Comparison of ENCODE assay signal across 8 cellular contexts in genomic region chr3:28575100-28575747, GRCh38.
DNase-seq lines count a peak whose midpoint lies in the region; ATAC-seq and TF ChIP-seq lines count a peak whose summit lies in the region.

No MANE protein-coding gene starts in this region.

- H3K9me3 ChIP-seq in hepatocyte (ENCODE audit: low read depth) (no peaks in the 10 kb centered on the region), Caco-2 (no peaks in the 10 kb centered on the region)

- H2AFZ ChIP-seq in GM23338 = peak overlapping the region; percentile 99
- H2AFZ ChIP-seq in hepatocyte = peak overlapping the region; percentile 88

- peaks cover 25% of the 10 kb centered on the region for H3K27me3 Mint-ChIP-seq in GM23338 (ENCODE audit: insufficient read depth, low read depth, poor library complexity)
- peaks cover 18% of the 10 kb centered on the region for H3K27me3 Mint-ChIP-seq in Caco-2 (ENCODE audit: insufficient read depth, unreplicated experiment)

- H3K9me2 ChIP-seq in GM23338 (ENCODE audit: insufficient read depth) (no peaks in the 10 kb centered on the region), hepatocyte (replicated peaks; ENCODE audit: insufficient read depth) (no peaks in the 10 kb centered on the region)

- peak overlapping the region; percentile 84 for H3K4me3 ChIP-seq in GM23338
- H3K4me3 ChIP-seq in hepatocyte = peak overlapping the region; percentile 76
- no peak overlapping the region for H3K4me3 ChIP-seq in Caco-2 (ENCODE audit: low read depth, low read length)

- no peak overlapping the region for H3K27ac ChIP-seq in GM23338 (ENCODE audit: low read depth)
- no peak overlapping the region for H3K27ac ChIP-seq in hepatocyte

- H3F3A ChIP-seq in GM23338 (replicated peaks; ENCODE audit: low read depth) = 0 out of 2 replicates have a peak, but pooled peaks cover 6% of the 10 kb centered on the region

- H3K4me1 ChIP-seq in GM23338 (ENCODE audit: insufficient read depth) = peaks cover 56% of the 10 kb centered on the region
- no peaks in the 10 kb centered on the region for H3K4me1 ChIP-seq in hepatocyte (ENCODE audit: insufficient read depth)
- H3K4me1 ChIP-seq in Caco-2 = no peaks in the 10 kb centered on the region

- H3K4me2 ChIP-seq in GM23338 = peak overlapping the region; percentile 87
- peak overlapping the region; percentile 99 for H3K4me2 ChIP-seq in hepatocyte

- DNase-seq in GM23338 (ENCODE audit: low spot score) (peak; percentile 83), hepatocyte (ENCODE audit: low spot score) (peak; percentile 37), sciatic nerve (ENCODE audit: low spot score) (no peak), Caco-2 (no peak), GM20000 (ENCODE audit: low spot score) (no peak)

- H3K79me2 ChIP-seq in GM23338 (replicated peaks; ENCODE audit: insufficient read depth) = peaks cover 15% of the 10 kb centered on the region
- H3K79me2 ChIP-seq in hepatocyte = no peaks in the 10 kb centered on the region

- POLR2A ChIA-PET in Caco-2 (lab: Charles Lee) = no interaction called here

- H3K27ac Mint-ChIP-seq in GM23338 (no peak overlapping the region), Caco-2 (ENCODE audit: unreplicated experiment) (no peak overlapping the region)

- CTCF ChIA-PET in Caco-2 (lab: Charles Lee) = no interaction called here

- H4K20me1 ChIP-seq in GM23338 (replicated peaks; ENCODE audit: insufficient read depth) (0 out of 2 replicates have a peak, but pooled peaks cover 5% of the 10 kb centered on the region), hepatocyte (ENCODE audit: insufficient read depth, poor library complexity, severe bottlenecking) (no peaks in the 10 kb centered on the region)

- peak overlapping the region; percentile 92 for H3K4me3 Mint-ChIP-seq in GM23338
- no peak overlapping the region for H3K4me3 Mint-ChIP-seq in Caco-2 (ENCODE audit: unreplicated experiment)

- 2% methylated on average over 43 of the region's 56 CpGs for WGBS in hepatocyte (ENCODE audit: low lambda C conversion rate, missing lambda C conversion rate)

- H3K4me1 Mint-ChIP-seq in GM23338 (peaks cover 58% of the 10 kb centered on the region), Caco-2 (ENCODE audit: low read depth, unreplicated experiment) (no peaks in the 10 kb centered on the region)

- no TSS peak for BruUV-seq in Caco-2 (replicated peaks; lab: Mats Ljungman, UMichigan)

- H3K36me3 Mint-ChIP-seq in GM23338 (ENCODE audit: low read depth) (no peaks in the 10 kb centered on the region), Caco-2 (ENCODE audit: insufficient read depth, unreplicated experiment) (no peaks in the 10 kb centered on the region)

- intact Hi-C loops in sciatic nerve (cut with DNase I) = no loop called here
- intact Hi-C loops in Caco-2 (cut with micrococcal nuclease; ENCODE audit: unreplicated experiment) = no loop called here

- H3K9me3 Mint-ChIP-seq in GM23338 (no peaks in the 10 kb centered on the region), Caco-2 (ENCODE audit: unreplicated experiment) (no peaks in the 10 kb centered on the region)

- H3K36me3 ChIP-seq in GM23338 (ENCODE audit: insufficient read depth) = no peaks in the 10 kb centered on the region
- no peaks in the 10 kb centered on the region for H3K36me3 ChIP-seq in hepatocyte (replicated peaks; ENCODE audit: insufficient read depth, low read depth)
- H3K36me3 ChIP-seq in Caco-2 (ENCODE audit: control insufficient read depth, insufficient read depth, low read length) = no peaks in the 10 kb centered on the region

- H3K27me3 ChIP-seq in GM23338 (ENCODE audit: insufficient read depth) (peaks cover 43% of the 10 kb centered on the region), hepatocyte (peaks cover 94% of the 10 kb centered on the region), Caco-2 (replicated peaks; ENCODE audit: control insufficient read depth, insufficient read depth, low read length) (no peaks in the 10 kb centered on the region)

- ATAC-seq in GM23338 (peak; percentile 74), SK-N-SH treated with all-trans-retinoic acid at 6 μM for 48 hours (peak; percentile 54), sciatic nerve (peak; percentile 58), HG03280 (IDR thresholded peaks at IDR 0.05; ENCODE audit: unreplicated experiment) (no peak), GM18870 (IDR thresholded peaks at IDR 0.05; ENCODE audit: unreplicated experiment) (no peak)

- peak in 1 of 2 experiments; percentile 19; a peak in 1 of 4 replicates for TF ChIP-seq CTCF in GM23338 (conservative IDR thresholded peaks at IDR 0.05; ENCODE audit: low read depth in 2 of 2)
- TF ChIP-seq CTCF in hepatocyte (IDR thresholded peaks at IDR 0.05; ENCODE audit: poor library complexity) = no peak
- TF ChIP-seq CTCF in Caco-2 (IDR thresholded peaks at IDR 0.05; ENCODE audit: insufficient read depth in 1 of 2, low read depth in 1 of 2, low read length in 1 of 2, severe bottlenecking in 1 of 2, unreplicated experiment in 1 of 2) = no peak
- TF ChIP-seq CTCF in GM20000 (IDR thresholded peaks at IDR 0.05; ENCODE audit: extremely low read depth, missing control alignments) = no peak

TF ChIP-seq in GM23338, 12 proteins besides CTCF, POLR2A, EP300 and RAD21:
- TF ChIP-seq POLR2AphosphoS5 (IDR thresholded peaks at IDR 0.05; ENCODE audit: low read depth) = peak; percentile 49
- no peak for TF ChIP-seq NANOG (IDR thresholded peaks at IDR 0.05; ENCODE audit: borderline replicate concordance)
TF ChIP-seq in GM23338: peak in this region for 1.

TF ChIP-seq in SK-N-SH treated with all-trans-retinoic acid at 6 μM for 48 hours, 23 proteins besides CTCF, POLR2A, EP300 and RAD21:
- TF ChIP-seq ZNF70 (CRISPR knock-in tag; IDR thresholded peaks at IDR 0.05) = no peak
- no peak for TF ChIP-seq ZFP3 (CRISPR knock-in tag; IDR thresholded peaks at IDR 0.05)
- TF ChIP-seq SNAI2 (CRISPR knock-in tag; IDR thresholded peaks at IDR 0.05) = no peak
- TF ChIP-seq ESRRG (CRISPR knock-in tag; IDR thresholded peaks at IDR 0.05) = no peak
- TF ChIP-seq CSDC2 (CRISPR knock-in tag; IDR thresholded peaks at IDR 0.05) = no peak
- no peak for TF ChIP-seq GLIS3 (CRISPR knock-in tag; IDR thresholded peaks at IDR 0.05)
TF ChIP-seq in SK-N-SH treated with all-trans-retinoic acid at 6 μM for 48 hours: peak in this region for 0.

Comparison
In these comparisons a context has a peak if more than half of its experiments do, and no peak if none do; other contexts are left out.
1. ATAC-seq: peak in GM23338 (single experiment), SK-N-SH treated with all-trans-retinoic acid at 6 μM for 48 hours (single experiment) and sciatic nerve (single experiment); none in HG03280 (single experiment) and GM18870 (single experiment).
2. DNase-seq: peak in GM23338 (single experiment) and hepatocyte (single experiment); none in sciatic nerve (single experiment), Caco-2 (0 of 2) and GM20000 (single experiment).